In the genomic region with DNA sequence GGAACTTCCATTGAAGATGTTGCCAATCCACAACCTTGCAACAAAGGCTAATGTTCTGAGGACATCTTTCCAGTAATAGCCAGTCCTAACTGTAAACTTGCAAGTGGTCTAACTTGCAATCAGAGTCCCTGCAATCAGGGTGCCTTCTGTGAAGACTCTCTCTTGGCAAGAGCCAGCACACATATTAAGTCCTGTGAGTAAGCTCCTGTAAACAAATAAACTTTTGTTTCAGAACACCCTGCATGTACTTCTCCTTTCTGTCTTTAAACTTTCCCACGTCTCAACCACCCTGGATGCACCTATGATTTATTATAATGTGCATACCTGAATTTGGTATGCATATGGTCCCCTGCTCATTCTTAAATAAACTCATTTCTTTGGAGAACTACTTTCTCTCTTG, we compare ENCODE assay signal across 31 cellular contexts.
"Had no signal": no experiment of that assay in that cellular context is flagged by ENCODE, and none has a peak within 500 bp of the region (broad histone marks: within the 10 kb centered on the region; RNA-seq: fewer than 3 reads in every experiment).

No MANE protein-coding gene starts in this region.

- H3K27ac ChIP-seq: body of pancreas, cardiac muscle cell, colonic mucosa, dorsolateral prefrontal cortex, gastroesophageal sphincter, hepatocyte, pancreas, psoas muscle, right atrium auricular region, suprapubic skin, tibial artery, upper lobe of right lung had no signal

- DNase-seq: activated CD4-positive, alpha-beta memory T cell treated with anti-CD3 and anti-CD28 coated beads, Interleukin-2, amount 10 ng/mL, durations not matched to agents 7 days and 5 days; activated CD4-positive, alpha-beta T cell treated with anti-CD3 and anti-CD28 coated beads for 1 hour; activated CD4-positive, alpha-beta T cell treated with anti-CD3 and anti-CD28 coated beads, Interleukin-2, amount 10 ng/mL, durations not matched to agents 7 days and 5 days; activated CD8-positive, alpha-beta memory T cell treated with anti-CD3 and anti-CD28 coated beads, Interleukin-2, amount 50 U/mL, for 48 hours; activated gamma-delta T cell; activated naive CD4-positive, alpha-beta T cell treated with anti-CD3 and anti-CD28 coated beads, Interleukin-2, amount 50 U/mL, for 16 hours; activated T-cell treated with anti-CD3 and anti-CD28 coated beads, Interleukin-2, amount 50 U/mL, for 24 hours; anterior cingulate cortex; body of pancreas; cerebellar nuclear complex; colonic mucosa; dorsolateral prefrontal cortex; effector memory CD4-positive, alpha-beta T cell; erythroblast; kidney; left colon; naive B cell; nephron progenitor cell; pancreas; psoas muscle; stimulated activated CD4-positive, alpha-beta T cell treated with anti-CD3 and anti-CD28 coated beads, Interleukin-15, amount 100 ng/mL, for 24 hours; stimulated activated CD4-positive, alpha-beta T cell treated with anti-CD3 and anti-CD28 coated beads, Interleukin-2, amount 100 ng/mL, for 24 hours; stimulated activated naive CD4-positive, alpha-beta T cell; T-helper 9 cell; tibial artery; upper lobe of right lung had no signal

- ATAC-seq: body of pancreas, gastroesophageal sphincter, left colon, pancreas, psoas muscle, upper lobe of right lung had no signal
